Comparison of ENCODE assay signal across 21 cellular contexts in genomic region chr4:8775751-8776355, GRCh38.
"Had no signal": no experiment of that assay in that cellular context is flagged by ENCODE, and none has a peak within 500 bp of the region (broad histone marks: within the 10 kb centered on the region; RNA-seq: fewer than 3 reads in every experiment).

No MANE protein-coding gene starts in this region.

- H3K4me3 Mint-ChIP-seq: activated CD4-positive, alpha-beta memory T cell treated with anti-CD3 and anti-CD28 coated beads for 36 hours; activated naive CD8-positive, alpha-beta T cell; central memory CD8-positive, alpha-beta T cell; effector memory CD8-positive, alpha-beta T cell; memory B cell; neural crest cell had no signal

- H3K4me1 ChIP-seq: adrenal gland, colonic mucosa, esophagus muscularis mucosa, gastrocnemius medialis had no signal

- H3K27ac Mint-ChIP-seq: activated CD4-positive, alpha-beta memory T cell treated with anti-CD3 and anti-CD28 coated beads for 36 hours; activated naive CD8-positive, alpha-beta T cell; effector memory CD8-positive, alpha-beta T cell; memory B cell; T-helper 17 cell had no signal

- H3K9me3 Mint-ChIP-seq: activated CD4-positive, alpha-beta memory T cell treated with anti-CD3 and anti-CD28 coated beads for 36 hours; central memory CD8-positive, alpha-beta T cell; effector memory CD8-positive, alpha-beta T cell; memory B cell; neural crest cell had no signal

- H3K4me3 ChIP-seq: adrenal gland, colonic mucosa, dorsolateral prefrontal cortex, esophagus muscularis mucosa, gastrocnemius medialis, SK-N-MC had no signal

- H3K27ac ChIP-seq: adrenal gland, colonic mucosa, dorsolateral prefrontal cortex, esophagus muscularis mucosa, gastrocnemius medialis, SK-N-MC had no signal

- H3K4me1 Mint-ChIP-seq: central memory CD8-positive, alpha-beta T cell; memory B cell; neural crest cell; T-helper 17 cell had no signal

- ATAC-seq: effector memory CD8-positive, alpha-beta T cell; gastrocnemius medialis; left lobe of liver; T-helper 17 cell had no signal

- H3K9me3 ChIP-seq: adrenal gland, colonic mucosa, esophagus muscularis mucosa, gastrocnemius medialis had no signal

- DNase-seq: activated CD4-positive, alpha-beta memory T cell treated with anti-CD3 and anti-CD28 coated beads for 36 hours; activated CD4-positive, alpha-beta T cell treated with anti-CD3 and anti-CD28 coated beads for 48 hours; activated CD4-positive, CD25-positive, alpha-beta regulatory T cell; activated effector memory CD4-positive, alpha-beta T cell treated with anti-CD3 and anti-CD28 coated beads, Interleukin-2, amount 50 U/mL, for 16 hours; adrenal gland; colonic mucosa; effector memory CD8-positive, alpha-beta T cell; gastrocnemius medialis; head of caudate nucleus; stimulated activated CD4-positive, alpha-beta T cell treated with anti-CD3 and anti-CD28 coated beads, Interleukin-4, amount 100 ng/mL, for 24 hours; stimulated activated naive CD4-positive, alpha-beta T cell treated with Interleukin-2 at 50 U/mL for 16 hours; SW 1271; T-helper 17 cell had no signal

- H3K27me3 Mint-ChIP-seq: activated CD4-positive, alpha-beta memory T cell treated with anti-CD3 and anti-CD28 coated beads for 36 hours; activated naive CD8-positive, alpha-beta T cell; central memory CD8-positive, alpha-beta T cell; effector memory CD8-positive, alpha-beta T cell; memory B cell; T-helper 17 cell had no signal

- H3K36me3 Mint-ChIP-seq: activated CD4-positive, alpha-beta memory T cell treated with anti-CD3 and anti-CD28 coated beads for 36 hours; activated naive CD8-positive, alpha-beta T cell; memory B cell had no signal

- H3K27me3 ChIP-seq: adrenal gland, colonic mucosa, gastrocnemius medialis had no signal

- H3K36me3 ChIP-seq: adrenal gland, colonic mucosa, esophagus muscularis mucosa, gastrocnemius medialis had no signal
